18 cellular contexts compared by ENCODE assay signal in the genomic region with DNA sequence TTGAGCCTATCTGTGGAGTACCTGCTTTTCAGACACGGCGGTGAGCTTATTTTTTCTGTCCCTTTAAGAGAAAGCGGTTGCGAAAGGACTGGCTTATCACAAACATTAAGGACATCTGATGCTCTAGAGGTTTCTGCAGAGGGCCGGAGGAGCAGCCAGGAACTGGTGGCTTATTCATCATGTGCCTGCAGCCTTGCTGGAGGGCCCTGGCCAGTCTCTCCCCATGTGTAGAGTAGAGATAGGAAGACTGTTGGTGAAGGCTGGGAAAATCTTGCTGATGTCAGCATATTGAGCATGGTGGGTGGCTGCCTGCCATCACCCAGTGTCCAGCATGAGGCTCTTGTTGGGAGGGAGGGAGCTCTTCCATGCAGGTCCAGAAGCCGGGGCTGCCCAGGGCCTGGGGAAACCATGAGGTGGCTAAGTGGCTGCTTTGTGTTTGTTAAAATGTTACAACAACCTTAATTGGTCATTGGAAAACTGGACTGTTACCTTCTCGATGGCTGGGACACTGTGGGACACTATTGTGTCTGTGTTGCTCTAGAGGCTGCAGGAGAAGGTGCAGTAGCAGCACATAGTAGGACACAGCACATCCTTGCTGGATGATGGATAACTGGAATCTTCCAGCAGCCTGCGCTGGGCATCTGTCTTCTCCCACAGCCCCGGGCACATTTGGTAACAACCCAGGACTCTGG. TPM values are rescaled to one million over a fixed set of nuclear protein-coding genes. Genes with fewer than 3 reads are reported as not detected.
DNase-seq lines count a peak whose midpoint lies in the region; ATAC-seq lines count a peak whose summit lies in the region.
"Had no signal": no experiment of that assay in that cellular context is flagged by ENCODE, and none has a peak within 500 bp of the region (broad histone marks: within the 10 kb centered on the region; RNA-seq: fewer than 3 reads in every experiment).

No MANE protein-coding gene starts in this region.

- H3K9me3 Mint-ChIP-seq in activated naive CD4-positive, alpha-beta T cell treated with anti-CD3 and anti-CD28 coated beads, Interleukin-2, amount 10 ng/mL, durations not matched to agents 7 days and 5 days, result no peaks in the 10 kb centered on the region
- H3K9me3 Mint-ChIP-seq in activated naive CD8-positive, alpha-beta T cell treated with anti-CD3 and anti-CD28 coated beads, Interleukin-2, amount 50 U/mL, for 24 hours, result no peaks in the 10 kb centered on the region
- H3K9me3 Mint-ChIP-seq: activated CD4-positive, alpha-beta T cell treated with anti-CD3 and anti-CD28 coated beads, Interleukin-2, amount 10 ng/mL, durations not matched to agents 24 days and 14 days; activated T-helper 2 cell treated with anti-CD3 and anti-CD28 coated beads, Interferon-gamma antibody, Interleukin-2, Interleukin-4, amounts not matched to agents 10 μg/mL and 5 μg/mL and 100 μg/mL, durations not matched to agents 14 hours and 24 hours and 36 hours had no signal

- no peak overlapping the region for H3K9ac ChIP-seq in mesenchymal stem cell (ENCODE audit: low read length)

- H3K79me1 ChIP-seq in mesenchymal stem cell (replicated peaks; ENCODE audit: low read length, poor library complexity, severe bottlenecking), result no peaks in the 10 kb centered on the region

- no peak for ATAC-seq in activated naive CD8-positive, alpha-beta T cell treated with anti-CD3 and anti-CD28 coated beads, Interleukin-2, amount 50 U/mL, for 24 hours
- ATAC-seq in GM21786 (IDR thresholded peaks at IDR 0.05; ENCODE audit: unreplicated experiment), result no peak

- H3K4me3 ChIP-seq in mesenchymal stem cell (ENCODE audit: insufficient read depth in 1 of 2, low read depth in 1 of 2, low read length in 2 of 2), result no peak overlapping the region
- H3K4me3 ChIP-seq: uterus had no signal

- no peak overlapping the region for H3K27ac ChIP-seq in mesenchymal stem cell (ENCODE audit: low read length, poor library complexity, severe bottlenecking)
- H3K27ac ChIP-seq: epithelial cell of prostate, neutrophil had no signal

- no peaks in the 10 kb centered on the region for H3K36me3 ChIP-seq in mesenchymal stem cell (ENCODE audit: control insufficient read depth in 1 of 2, insufficient read depth in 2 of 2, low read depth in 1 of 2, low read length in 2 of 2)
- H3K36me3 ChIP-seq: neutrophil, uterus had no signal

- H4K91ac ChIP-seq in mesenchymal stem cell (ENCODE audit: low read length), result peak overlapping the region; percentile 87

- H3K27ac Mint-ChIP-seq in activated naive CD4-positive, alpha-beta T cell treated with anti-CD3 and anti-CD28 coated beads, Interleukin-2, amount 10 ng/mL, durations not matched to agents 7 days and 5 days, result no peak overlapping the region
- H3K27ac Mint-ChIP-seq in activated naive CD8-positive, alpha-beta T cell treated with anti-CD3 and anti-CD28 coated beads, Interleukin-2, amount 50 U/mL, for 24 hours, result no peak overlapping the region
- H3K27ac Mint-ChIP-seq: activated CD4-positive, alpha-beta T cell treated with anti-CD3 and anti-CD28 coated beads, Interleukin-2, amount 10 ng/mL, durations not matched to agents 24 days and 14 days; activated T-helper 2 cell treated with anti-CD3 and anti-CD28 coated beads, Interferon-gamma antibody, Interleukin-2, Interleukin-4, amounts not matched to agents 10 μg/mL and 5 μg/mL and 100 μg/mL, durations not matched to agents 14 hours and 24 hours and 36 hours had no signal

- H3K14ac ChIP-seq in mesenchymal stem cell (ENCODE audit: low read length in 2 of 2), result peak overlapping the region in 1 of 2 experiments; percentile 58

- no peak overlapping the region for H2BK120ac ChIP-seq in mesenchymal stem cell (ENCODE audit: low read depth, low read length)

- H3K27me3 ChIP-seq in mesenchymal stem cell (ENCODE audit: control insufficient read depth in 1 of 2, insufficient read depth in 1 of 2, low read length in 2 of 2), result peaks cover 51 to 74% of the 10 kb centered on the region in 2 experiments
- H3K27me3 ChIP-seq: uterus had no signal

- H3K4me1 ChIP-seq in mesenchymal stem cell (ENCODE audit: control insufficient read depth, insufficient read depth, low read depth, low read length), result no peaks in the 10 kb centered on the region
- H3K4me1 ChIP-seq: uterus had no signal

- H3K23ac ChIP-seq in mesenchymal stem cell (ENCODE audit: low read length in 2 of 2), result no peak overlapping the region

- H3K4me1 Mint-ChIP-seq in activated naive CD4-positive, alpha-beta T cell treated with anti-CD3 and anti-CD28 coated beads, Interleukin-2, amount 10 ng/mL, durations not matched to agents 7 days and 5 days, result peaks cover 5% of the 10 kb centered on the region
- H3K4me1 Mint-ChIP-seq in activated naive CD8-positive, alpha-beta T cell treated with anti-CD3 and anti-CD28 coated beads, Interleukin-2, amount 50 U/mL, for 24 hours, result no peaks in the 10 kb centered on the region
- H3K4me1 Mint-ChIP-seq: activated CD4-positive, alpha-beta T cell treated with anti-CD3 and anti-CD28 coated beads, Interleukin-2, amount 10 ng/mL, durations not matched to agents 24 days and 14 days had no signal

- H2BK15ac ChIP-seq in mesenchymal stem cell (ENCODE audit: low read depth, poor library complexity, severe bottlenecking), result no peak overlapping the region

- H3K4ac ChIP-seq in mesenchymal stem cell (ENCODE audit: low read depth in 1 of 2, low read length in 2 of 2), result peak overlapping the region in 1 of 2 experiments; percentile 29

- H3K18ac ChIP-seq in mesenchymal stem cell (ENCODE audit: low read depth in 1 of 2, low read length in 2 of 2), result peak overlapping the region; percentile 66 to 67

- H3K4me3 Mint-ChIP-seq in activated naive CD4-positive, alpha-beta T cell treated with anti-CD3 and anti-CD28 coated beads, Interleukin-2, amount 10 ng/mL, durations not matched to agents 7 days and 5 days, result no peak overlapping the region
- no peak overlapping the region for H3K4me3 Mint-ChIP-seq in activated naive CD8-positive, alpha-beta T cell treated with anti-CD3 and anti-CD28 coated beads, Interleukin-2, amount 50 U/mL, for 24 hours
- H3K4me3 Mint-ChIP-seq: activated CD4-positive, alpha-beta T cell treated with anti-CD3 and anti-CD28 coated beads, Interleukin-2, amount 10 ng/mL, durations not matched to agents 24 days and 14 days had no signal

- H2AK5ac ChIP-seq in mesenchymal stem cell (ENCODE audit: low read length, severe bottlenecking), result no peak overlapping the region

- H3K36me3 Mint-ChIP-seq in activated naive CD4-positive, alpha-beta T cell treated with anti-CD3 and anti-CD28 coated beads, Interleukin-2, amount 10 ng/mL, durations not matched to agents 7 days and 5 days, result no peaks in the 10 kb centered on the region
- no peaks in the 10 kb centered on the region for H3K36me3 Mint-ChIP-seq in activated naive CD8-positive, alpha-beta T cell treated with anti-CD3 and anti-CD28 coated beads, Interleukin-2, amount 50 U/mL, for 24 hours (ENCODE audit: low read depth)

- no peaks in the 10 kb centered on the region for H3K9me3 ChIP-seq in mesenchymal stem cell (ENCODE audit: control insufficient read depth, low read length)
- H3K9me3 ChIP-seq: neutrophil, uterus had no signal

- H4K8ac ChIP-seq in mesenchymal stem cell (ENCODE audit: low read length), result peak overlapping the region; percentile 87

- peak; percentile 10 for DNase-seq in activated naive CD4-positive, alpha-beta T cell treated with anti-CD3 and anti-CD28 coated beads, Interleukin-2, amount 10 ng/mL, durations not matched to agents 7 days and 5 days
- DNase-seq in activated naive CD4-positive, alpha-beta T cell treated with Interleukin-2 at 50 U/mL for 16 hours, result no peak
- DNase-seq in fibroblast of the conjunctiva (ENCODE audit: low read depth), result peak; percentile 22
- peak; percentile 66 for DNase-seq in mesenchymal stem cell
- no peak for DNase-seq in activated naive CD8-positive, alpha-beta T cell treated with anti-CD3 and anti-CD28 coated beads, Interleukin-2, amount 50 U/mL, for 24 hours
- DNase-seq in amygdala (lab: John Stamatoyannopoulos, UW), result no peak
- DNase-seq in kidney glomerular epithelial cell (lab: John Stamatoyannopoulos, UW), result no peak
- DNase-seq: ACHN; activated CD4-positive, alpha-beta T cell treated with anti-CD3 and anti-CD28 coated beads, Interleukin-2, amount 10 ng/mL, durations not matched to agents 24 days and 14 days; Calu3; NCI-H146; NCI-H748 treated with DMSO at 0.1 percent for 48 hours; stimulated activated CD8-positive, alpha-beta memory T cell treated with anti-CD3 and anti-CD28 coated beads, Interleukin-4, amount 100 ng/mL, for 48 hours had no signal

- H3K27me3 Mint-ChIP-seq in activated naive CD4-positive, alpha-beta T cell treated with anti-CD3 and anti-CD28 coated beads, Interleukin-2, amount 10 ng/mL, durations not matched to agents 7 days and 5 days, result no peaks in the 10 kb centered on the region
- no peaks in the 10 kb centered on the region for H3K27me3 Mint-ChIP-seq in activated naive CD8-positive, alpha-beta T cell treated with anti-CD3 and anti-CD28 coated beads, Interleukin-2, amount 50 U/mL, for 24 hours
- H3K27me3 Mint-ChIP-seq: activated CD4-positive, alpha-beta T cell treated with anti-CD3 and anti-CD28 coated beads, Interleukin-2, amount 10 ng/mL, durations not matched to agents 24 days and 14 days had no signal

- H2AFZ ChIP-seq in mesenchymal stem cell (ENCODE audit: low read depth, low read length), result no peak overlapping the region

- H2BK5ac ChIP-seq in mesenchymal stem cell (ENCODE audit: low read depth, low read length, poor library complexity, severe bottlenecking), result no peak overlapping the region

- 55% methylated on average over 9 of the region's 9 CpGs for WGBS in mesenchymal stem cell

- H2BK12ac ChIP-seq in mesenchymal stem cell (ENCODE audit: low read length in 2 of 2), result peak overlapping the region; percentile 14 to 57

- H3K4me2 ChIP-seq in mesenchymal stem cell (ENCODE audit: low read length, poor library complexity, severe bottlenecking), result no peak overlapping the region

- CTCF ChIA-PET in activated naive CD4-positive, alpha-beta T cell treated with anti-CD3 and anti-CD28 coated beads, Interleukin-2, amount 10 ng/mL, durations not matched to agents 7 days and 5 days (lab: Charles Lee), result interaction anchor here (1.7 kb wide), 1 partner anchor 146 kb away, joined by 4 read pairs; no protein-coding TSS in a partner anchor

RNA-seq across cellular contexts. Expression of gene TSPAN18, which starts 54.3 kb away (rescaled TPM):
- 7.4 TPM for polyA plus RNA-seq in mesenchymal stem cell (2013, experiment 1 of 2)
- 7.2 TPM for polyA plus RNA-seq in mesenchymal stem cell (2013, experiment 2 of 2)

Comparison
In these comparisons a context has a peak if more than half of its experiments do, and no peak if none do; other contexts are left out.
1. DNase-seq: peak in activated naive CD4-positive, alpha-beta T cell treated with anti-CD3 and anti-CD28 coated beads, Interleukin-2, amount 10 ng/mL, durations not matched to agents 7 days and 5 days (single experiment), fibroblast of the conjunctiva (single experiment) and mesenchymal stem cell (single experiment); none in activated naive CD4-positive, alpha-beta T cell treated with Interleukin-2 at 50 U/mL for 16 hours (single experiment), activated naive CD8-positive, alpha-beta T cell treated with anti-CD3 and anti-CD28 coated beads, Interleukin-2, amount 50 U/mL, for 24 hours (single experiment), amygdala (0 of 56) and kidney glomerular epithelial cell (single experiment).